Comparison of ENCODE assay signal across 1 cellular context in the genomic region with DNA sequence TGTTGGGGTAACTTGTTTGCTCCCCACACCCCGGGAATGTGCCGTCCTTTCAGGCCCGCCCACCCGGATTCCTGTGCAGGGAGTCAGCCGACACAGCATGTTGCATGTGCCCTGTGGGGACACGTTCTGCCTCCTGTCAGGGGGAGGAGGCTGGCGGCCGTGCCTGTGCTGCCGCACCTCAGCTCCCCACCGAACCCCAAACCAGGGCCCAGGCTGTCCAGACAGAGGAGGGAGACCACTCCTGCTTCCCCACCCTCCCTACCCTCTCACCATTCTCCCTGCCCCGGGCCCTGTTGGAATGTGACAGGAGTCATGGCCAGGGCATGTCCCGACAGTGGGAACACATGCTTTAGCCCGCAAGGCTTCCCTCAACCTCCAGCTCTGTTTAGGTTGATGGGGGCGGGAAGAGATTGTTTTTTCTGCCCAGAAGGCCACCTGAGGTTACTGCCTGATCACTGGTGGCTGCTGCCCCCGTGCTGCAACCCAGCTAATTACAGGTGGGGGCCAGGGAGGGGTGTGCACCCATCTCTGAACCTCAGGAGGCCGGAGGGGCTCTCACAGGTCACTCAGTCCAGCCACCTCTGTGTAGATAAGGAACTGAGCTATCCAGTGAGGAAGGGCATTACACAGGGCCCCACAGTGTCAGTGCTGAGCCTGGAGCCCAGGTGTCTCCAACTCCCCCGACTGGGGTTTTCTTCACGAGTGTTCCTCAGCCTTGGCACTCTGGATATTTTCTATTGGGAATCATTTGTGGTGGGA.
TF ChIP-seq lines count a peak whose summit lies in the region.

No MANE protein-coding gene starts in this region.

TF ChIP-seq in HepG2, 621 proteins besides CTCF, POLR2A, EP300 and RAD21 (continued from another document and continues in another):
- TF ChIP-seq, protein P1, sequence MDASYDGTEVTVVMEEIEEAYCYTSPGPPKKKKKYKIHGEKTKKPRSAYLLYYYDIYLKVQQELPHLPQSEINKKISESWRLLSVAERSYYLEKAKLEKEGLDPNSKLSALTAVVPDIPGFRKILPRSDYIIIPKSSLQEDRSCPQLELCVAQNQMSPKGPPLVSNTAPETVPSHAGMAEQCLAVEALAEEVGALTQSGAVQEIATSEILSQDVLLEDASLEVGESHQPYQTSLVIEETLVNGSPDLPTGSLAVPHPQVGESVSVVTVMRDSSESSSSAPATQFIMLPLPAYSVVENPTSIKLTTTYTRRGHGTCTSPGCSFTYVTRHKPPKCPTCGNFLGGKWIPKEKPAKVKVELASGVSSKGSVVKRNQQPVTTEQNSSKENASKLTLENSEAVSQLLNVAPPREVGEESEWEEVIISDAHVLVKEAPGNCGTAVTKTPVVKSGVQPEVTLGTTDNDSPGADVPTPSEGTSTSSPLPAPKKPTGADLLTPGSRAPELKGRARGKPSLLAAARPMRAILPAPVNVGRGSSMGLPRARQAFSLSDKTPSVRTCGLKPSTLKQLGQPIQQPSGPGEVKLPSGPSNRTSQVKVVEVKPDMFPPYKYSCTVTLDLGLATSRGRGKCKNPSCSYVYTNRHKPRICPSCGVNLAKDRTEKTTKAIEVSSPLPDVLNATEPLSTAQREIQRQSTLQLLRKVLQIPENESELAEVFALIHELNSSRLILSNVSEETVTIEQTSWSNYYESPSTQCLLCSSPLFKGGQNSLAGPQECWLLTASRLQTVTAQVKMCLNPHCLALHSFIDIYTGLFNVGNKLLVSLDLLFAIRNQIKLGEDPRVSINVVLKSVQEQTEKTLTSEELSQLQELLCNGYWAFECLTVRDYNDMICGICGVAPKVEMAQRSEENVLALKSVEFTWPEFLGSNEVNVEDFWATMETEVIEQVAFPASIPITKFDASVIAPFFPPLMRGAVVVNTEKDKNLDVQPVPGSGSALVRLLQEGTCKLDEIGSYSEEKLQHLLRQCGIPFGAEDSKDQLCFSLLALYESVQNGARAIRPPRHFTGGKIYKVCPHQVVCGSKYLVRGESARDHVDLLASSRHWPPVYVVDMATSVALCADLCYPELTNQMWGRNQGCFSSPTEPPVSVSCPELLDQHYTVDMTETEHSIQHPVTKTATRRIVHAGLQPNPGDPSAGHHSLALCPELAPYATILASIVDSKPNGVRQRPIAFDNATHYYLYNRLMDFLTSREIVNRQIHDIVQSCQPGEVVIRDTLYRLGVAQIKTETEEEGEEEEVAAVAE (CRISPR knock-in tag; IDR thresholded peaks at IDR 0.05; ENCODE audit: borderline replicate concordance), result no peak
- TF ChIP-seq LCORL (IDR thresholded peaks at IDR 0.05) (no peak), LCORL (CRISPR knock-in tag; IDR thresholded peaks at IDR 0.05) (peak; percentile 83), ZMYM4 (CRISPR knock-in tag; IDR thresholded peaks at IDR 0.05) (peak; percentile 45; the same call in 1 of the 2 replicates), ZNF816 (CRISPR knock-in tag; IDR thresholded peaks at IDR 0.05; ENCODE audit: borderline replicate concordance) (no peak), FOXK2 (IDR thresholded peaks at IDR 0.05) (no peak), GATAD1 (CRISPR knock-in tag; IDR thresholded peaks at IDR 0.05) (0 out of 2 replicates have a peak, but pooled peaks have one; percentile 35), IRF2 (CRISPR knock-in tag; IDR thresholded peaks at IDR 0.05) (peak; percentile 81; the same call in 1 of the 2 replicates), CEBPG (CRISPR knock-in tag; IDR thresholded peaks at IDR 0.05) (peak; percentile 37; the same call in 1 of the 2 replicates), ZNF276 (CRISPR knock-in tag; IDR thresholded peaks at IDR 0.05; ENCODE audit: low read depth) (no peak), THYN1 (CRISPR knock-in tag; IDR thresholded peaks at IDR 0.05; ENCODE audit: borderline replicate concordance, low read depth) (no peak), HNF4A (CRISPR knock-in tag; IDR thresholded peaks at IDR 0.05) (peak; percentile 45; the same call in 1 of the 2 replicates), SMAD1 (CRISPR knock-in tag; IDR thresholded peaks at IDR 0.05; ENCODE audit: borderline replicate concordance, low read depth) (0 out of 2 replicates have a peak, but pooled peaks have one; percentile 30), CCAR2 (optimal IDR thresholded peaks at IDR 0.05; ENCODE audit: low read depth, low read length) (no peak), USF2 (IDR thresholded peaks at IDR 0.05; ENCODE audit: low read depth, low read length) (no peak), USF2 (CRISPR knock-in tag; IDR thresholded peaks at IDR 0.05; ENCODE audit: borderline replicate concordance) (peak; percentile 25; the same call in 1 of the 2 replicates), ZNF83 (CRISPR knock-in tag; IDR thresholded peaks at IDR 0.05; ENCODE audit: borderline replicate concordance) (no peak), ZNF792 (CRISPR knock-in tag; IDR thresholded peaks at IDR 0.05) (0 out of 2 replicates have a peak, but pooled peaks have one; percentile 45), ZFAT (CRISPR knock-in tag; conservative IDR thresholded peaks at IDR 0.05) (no peak), ZNF496 (CRISPR knock-in tag; IDR thresholded peaks at IDR 0.05; ENCODE audit: insufficient replicate concordance) (no peak), ZNF10 (CRISPR knock-in tag; IDR thresholded peaks at IDR 0.05; ENCODE audit: borderline replicate concordance, low read depth) (no peak), ZNF18 (CRISPR knock-in tag; IDR thresholded peaks at IDR 0.05; ENCODE audit: insufficient replicate concordance) (no peak), ZNF589 (CRISPR knock-in tag; conservative IDR thresholded peaks at IDR 0.05) (no peak), ZMYM3 (CRISPR knock-in tag; IDR thresholded peaks at IDR 0.05) (no peak; the same call in 1 of the 2 replicates), ZMYM2 (CRISPR knock-in tag; IDR thresholded peaks at IDR 0.05) (no peak), FOXA1 (IDR thresholded peaks at IDR 0.05) (no peak), FOXA1 (CRISPR knock-in tag; IDR thresholded peaks at IDR 0.05) (no peak), ZNF543 (CRISPR knock-in tag; IDR thresholded peaks at IDR 0.05) (0 out of 2 replicates have a peak, but pooled peaks have one; percentile 34), ZNF292 (CRISPR knock-in tag; IDR thresholded peaks at IDR 0.05; ENCODE audit: borderline replicate concordance, low read depth) (no peak), ZNF557 (CRISPR knock-in tag; IDR thresholded peaks at IDR 0.05) (no peak), ZNF331 (CRISPR knock-in tag; IDR thresholded peaks at IDR 0.05) (0 out of 2 replicates have a peak, but pooled peaks have one; percentile 28), ZNF138 (CRISPR knock-in tag; IDR thresholded peaks at IDR 0.05; ENCODE audit: low read depth) (no peak), ZNF674 (CRISPR knock-in tag; IDR thresholded peaks at IDR 0.05; ENCODE audit: low read depth) (no peak), ZNF724P (CRISPR knock-in tag; IDR thresholded peaks at IDR 0.05; ENCODE audit: borderline replicate concordance) (no peak), PHF20 (CRISPR knock-in tag; IDR thresholded peaks at IDR 0.05) (no peak), TCF7L2 (IDR thresholded peaks at IDR 0.05; ENCODE audit: low read depth, low read length) (no peak), ZNF850 (CRISPR knock-in tag; conservative IDR thresholded peaks at IDR 0.05) (no peak), CC2D1A (CRISPR knock-in tag; IDR thresholded peaks at IDR 0.05) (no peak), JUN (CRISPR knock-in tag; IDR thresholded peaks at IDR 0.05) (no peak), KDM5B (CRISPR knock-in tag; IDR thresholded peaks at IDR 0.05; ENCODE audit: borderline replicate concordance) (peak; percentile 62; the same call in 1 of the 2 replicates), SMAD9 (CRISPR knock-in tag; IDR thresholded peaks at IDR 0.05) (no peak), SSRP1 (CRISPR knock-in tag; IDR thresholded peaks at IDR 0.05) (no peak), SETDB1 (CRISPR knock-in tag; IDR thresholded peaks at IDR 0.05; ENCODE audit: borderline replicate concordance) (no peak), HBP1 (CRISPR knock-in tag; IDR thresholded peaks at IDR 0.05; ENCODE audit: low read depth) (peak; percentile 66; the same call in 1 of the 2 replicates), ZNF619 (CRISPR knock-in tag; IDR thresholded peaks at IDR 0.05) (no peak), ZNF780A (CRISPR knock-in tag; IDR thresholded peaks at IDR 0.05) (no peak), TBP (CRISPR knock-in tag; IDR thresholded peaks at IDR 0.05) (no peak), ZBTB34 (CRISPR knock-in tag; IDR thresholded peaks at IDR 0.05) (no peak)
- TF ChIP-seq, protein P2, sequence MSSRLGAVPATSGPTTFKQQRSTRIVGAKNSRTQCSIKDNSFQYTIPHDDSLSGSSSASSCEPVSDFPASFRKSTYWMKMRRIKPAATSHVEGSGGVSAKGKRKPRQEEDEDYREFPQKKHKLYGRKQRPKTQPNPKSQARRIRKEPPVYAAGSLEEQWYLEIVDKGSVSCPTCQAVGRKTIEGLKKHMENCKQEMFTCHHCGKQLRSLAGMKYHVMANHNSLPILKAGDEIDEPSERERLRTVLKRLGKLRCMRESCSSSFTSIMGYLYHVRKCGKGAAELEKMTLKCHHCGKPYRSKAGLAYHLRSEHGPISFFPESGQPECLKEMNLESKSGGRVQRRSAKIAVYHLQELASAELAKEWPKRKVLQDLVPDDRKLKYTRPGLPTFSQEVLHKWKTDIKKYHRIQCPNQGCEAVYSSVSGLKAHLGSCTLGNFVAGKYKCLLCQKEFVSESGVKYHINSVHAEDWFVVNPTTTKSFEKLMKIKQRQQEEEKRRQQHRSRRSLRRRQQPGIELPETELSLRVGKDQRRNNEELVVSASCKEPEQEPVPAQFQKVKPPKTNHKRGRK (CRISPR knock-in tag; IDR thresholded peaks at IDR 0.05), result no peak
- TF ChIP-seq, protein P3, sequence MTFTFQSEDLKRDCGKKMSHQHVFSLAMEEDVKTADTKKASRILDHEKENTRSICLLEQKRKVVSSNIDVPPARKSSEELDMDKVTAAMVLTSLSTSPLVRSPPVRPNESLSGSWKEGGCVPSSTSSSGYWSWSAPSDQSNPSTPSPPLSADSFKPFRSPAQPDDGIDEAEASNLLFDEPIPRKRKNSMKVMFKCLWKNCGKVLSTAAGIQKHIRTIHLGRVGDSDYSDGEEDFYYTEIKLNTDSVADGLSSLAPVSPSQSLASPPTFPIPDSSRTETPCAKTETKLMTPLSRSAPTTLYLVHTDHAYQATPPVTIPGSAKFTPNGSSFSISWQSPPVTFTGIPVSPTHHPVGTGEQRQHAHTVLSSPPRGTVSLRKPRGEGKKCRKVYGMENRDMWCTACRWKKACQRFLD (CRISPR knock-in tag; IDR thresholded peaks at IDR 0.05; ENCODE audit: borderline replicate concordance), result no peak
- TF ChIP-seq, protein P4, sequence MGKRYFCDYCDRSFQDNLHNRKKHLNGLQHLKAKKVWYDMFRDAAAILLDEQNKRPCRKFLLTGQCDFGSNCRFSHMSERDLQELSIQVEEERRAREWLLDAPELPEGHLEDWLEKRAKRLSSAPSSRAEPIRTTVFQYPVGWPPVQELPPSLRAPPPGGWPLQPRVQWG (CRISPR knock-in tag; IDR thresholded peaks at IDR 0.05; ENCODE audit: borderline replicate concordance, low read depth), result no peak
